ENCODE assay signal across 2 cellular contexts in genomic region chr13:36076211-36076610, GRCh38.
A peak's percentile ranks its signal among the peaks of the same experiment; 100 is the strongest.
TF ChIP-seq lines count a peak whose summit lies in the region.

No MANE protein-coding gene starts in this region.

TF ChIP-seq in HepG2, 621 proteins besides CTCF, POLR2A, EP300 and RAD21:
- no peak for TF ChIP-seq PHF20 (CRISPR knock-in tag; IDR thresholded peaks at IDR 0.05)
- TF ChIP-seq HBP1 (CRISPR knock-in tag; IDR thresholded peaks at IDR 0.05; ENCODE audit: low read depth), result no peak
- no peak for TF ChIP-seq DNMT3B (CRISPR knock-in tag; conservative IDR thresholded peaks at IDR 0.05)
- TF ChIP-seq ONECUT2 (CRISPR knock-in tag; IDR thresholded peaks at IDR 0.05), result no peak
- no peak for TF ChIP-seq PLSCR1 (CRISPR knock-in tag; IDR thresholded peaks at IDR 0.05; ENCODE audit: borderline replicate concordance)
- TF ChIP-seq GTF3A (CRISPR knock-in tag; conservative IDR thresholded peaks at IDR 0.05), result no peak
- peak; percentile 65 to 86 for TF ChIP-seq MAFK (conservative IDR thresholded peaks at IDR 0.05 in 1 of 2, IDR thresholded peaks at IDR 0.05 in 1 of 2; ENCODE audit: low read length in 2 of 2)
- no peak for TF ChIP-seq ARID2 (CRISPR knock-in tag; IDR thresholded peaks at IDR 0.05; ENCODE audit: borderline replicate concordance)
- TF ChIP-seq SNRNP70 (IDR thresholded peaks at IDR 0.05; ENCODE audit: low read depth, low read length), result no peak
- peak; percentile 77 for TF ChIP-seq MAFF (IDR thresholded peaks at IDR 0.05; ENCODE audit: low read depth, low read length)
- TF ChIP-seq ARID5B (CRISPR knock-in tag; IDR thresholded peaks at IDR 0.05), result no peak
- no peak for TF ChIP-seq CENPBD1 (CRISPR knock-in tag; IDR thresholded peaks at IDR 0.05; ENCODE audit: borderline replicate concordance, low read depth)
- no peak for TF ChIP-seq BCL3 (CRISPR knock-in tag; IDR thresholded peaks at IDR 0.05)
- no peak for TF ChIP-seq ZNF143 (CRISPR knock-in tag; IDR thresholded peaks at IDR 0.05)
- TF ChIP-seq ZNF205 (CRISPR knock-in tag; IDR thresholded peaks at IDR 0.05), result no peak
- no peak for TF ChIP-seq ZNF83 (CRISPR knock-in tag; IDR thresholded peaks at IDR 0.05; ENCODE audit: borderline replicate concordance)
TF ChIP-seq in HepG2: peak in this region for 2.

TF ChIP-seq in K562, 482 proteins besides CTCF, POLR2A, EP300 and RAD21:
- TF ChIP-seq ZNF197 (CRISPR knock-in tag; IDR thresholded peaks at IDR 0.05; ENCODE audit: low read depth) (no peak), NR1H2 (CRISPR knock-in tag; IDR thresholded peaks at IDR 0.05) (no peak), ZNF316 (IDR thresholded peaks at IDR 0.05) (peak; percentile 53), FOXJ2 (tag; IDR thresholded peaks at IDR 0.05) (no peak), CHD1 (IDR thresholded peaks at IDR 0.05; ENCODE audit: low read length) (no peak)
TF ChIP-seq in K562: peak in this region for 1.
